In the genomic region with DNA sequence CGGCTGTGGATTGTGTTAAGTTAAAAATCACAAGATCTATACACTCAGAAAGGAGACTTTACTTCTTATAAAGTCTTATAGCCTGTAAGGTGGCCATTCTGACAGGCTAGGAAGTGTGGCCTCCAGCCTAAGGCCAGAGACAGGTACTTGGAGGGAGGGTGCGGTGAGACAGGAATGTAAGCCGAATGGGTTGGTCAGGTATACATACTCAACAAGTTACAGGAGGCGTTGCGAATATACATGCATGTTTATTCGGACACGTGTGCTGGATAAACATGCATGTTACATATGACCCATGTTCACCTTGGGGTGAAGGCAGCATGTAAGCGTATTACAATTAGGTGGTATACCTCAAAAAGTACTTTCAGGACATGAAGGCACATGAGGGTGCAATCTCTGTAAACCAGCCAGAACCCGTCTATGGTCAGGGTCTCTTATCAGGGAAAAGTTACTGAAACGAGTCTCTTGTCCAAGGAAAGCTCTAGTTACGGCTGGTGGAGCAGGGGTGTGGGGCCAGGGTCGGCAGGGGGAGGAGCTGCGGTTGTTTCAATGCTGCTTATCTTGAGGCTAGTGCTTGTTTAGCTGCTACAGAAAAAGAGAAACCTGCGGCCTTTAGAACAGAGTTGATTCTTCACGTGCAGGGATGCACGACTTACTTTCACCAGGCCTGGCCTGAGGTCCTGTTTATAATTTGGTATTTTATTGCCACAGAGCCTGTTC, we compare ENCODE assay signal across 1 cellular context.
A peak's percentile ranks its signal among the peaks of the same experiment; 100 is the strongest.
TF ChIP-seq lines count a peak whose summit lies in the region.

No MANE protein-coding gene starts in this region.

TF ChIP-seq in K562, 482 proteins besides CTCF, POLR2A, EP300 and RAD21 (continued from another document and continues in another):
- TF ChIP-seq, protein P1, sequence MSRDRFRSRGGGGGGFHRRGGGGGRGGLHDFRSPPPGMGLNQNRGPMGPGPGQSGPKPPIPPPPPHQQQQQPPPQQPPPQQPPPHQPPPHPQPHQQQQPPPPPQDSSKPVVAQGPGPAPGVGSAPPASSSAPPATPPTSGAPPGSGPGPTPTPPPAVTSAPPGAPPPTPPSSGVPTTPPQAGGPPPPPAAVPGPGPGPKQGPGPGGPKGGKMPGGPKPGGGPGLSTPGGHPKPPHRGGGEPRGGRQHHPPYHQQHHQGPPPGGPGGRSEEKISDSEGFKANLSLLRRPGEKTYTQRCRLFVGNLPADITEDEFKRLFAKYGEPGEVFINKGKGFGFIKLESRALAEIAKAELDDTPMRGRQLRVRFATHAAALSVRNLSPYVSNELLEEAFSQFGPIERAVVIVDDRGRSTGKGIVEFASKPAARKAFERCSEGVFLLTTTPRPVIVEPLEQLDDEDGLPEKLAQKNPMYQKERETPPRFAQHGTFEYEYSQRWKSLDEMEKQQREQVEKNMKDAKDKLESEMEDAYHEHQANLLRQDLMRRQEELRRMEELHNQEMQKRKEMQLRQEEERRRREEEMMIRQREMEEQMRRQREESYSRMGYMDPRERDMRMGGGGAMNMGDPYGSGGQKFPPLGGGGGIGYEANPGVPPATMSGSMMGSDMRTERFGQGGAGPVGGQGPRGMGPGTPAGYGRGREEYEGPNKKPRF (IDR thresholded peaks at IDR 0.05; ENCODE audit: low read depth, low read length), result no peak
- TF ChIP-seq ZSCAN32 (CRISPR knock-in tag; IDR thresholded peaks at IDR 0.05), result no peak
- no peak for TF ChIP-seq SNAPC5 (CRISPR knock-in tag; IDR thresholded peaks at IDR 0.05)
- no peak for TF ChIP-seq SMARCB1 (IDR thresholded peaks at IDR 0.05; ENCODE audit: insufficient read length, low read depth)
- TF ChIP-seq THRB (CRISPR knock-in tag; conservative IDR thresholded peaks at IDR 0.05), result 0 out of 2 replicates have a peak, but pooled peaks have one; percentile 62
- no peak for TF ChIP-seq BRD9 (IDR thresholded peaks at IDR 0.05; ENCODE audit: low read depth, partially characterized antibody)
- no peak for TF ChIP-seq CEBPZ (IDR thresholded peaks at IDR 0.05; ENCODE audit: borderline replicate concordance, low read depth, low read length)
- no peak for TF ChIP-seq GMEB1 (CRISPR knock-in tag; IDR thresholded peaks at IDR 0.05)
- TF ChIP-seq ZNF311 (CRISPR knock-in tag; IDR thresholded peaks at IDR 0.05), result no peak
- peak; percentile 98 for TF ChIP-seq ZBTB7A (IDR thresholded peaks at IDR 0.05; ENCODE audit: borderline replicate concordance, control insufficient read depth, low read depth, low read length)
- peak; percentile 51; the same call in 1 of the 2 replicates for TF ChIP-seq ARID2 (IDR thresholded peaks at IDR 0.05)
- peak; percentile 71 for TF ChIP-seq KLF16 (IDR thresholded peaks at IDR 0.05)
- TF ChIP-seq EGR1 (conservative IDR thresholded peaks at IDR 0.05), result no peak
- TF ChIP-seq ZBTB11 (CRISPR knock-in tag; IDR thresholded peaks at IDR 0.05), result no peak; a peak in 1 of 6 replicates
- no peak for TF ChIP-seq FUS (optimal IDR thresholded peaks at IDR 0.05; ENCODE audit: low read depth, low read length)
- no peak for TF ChIP-seq MYBL2 (IDR thresholded peaks at IDR 0.05; ENCODE audit: low read depth)
- TF ChIP-seq MYBL2 (CRISPR knock-in tag; IDR thresholded peaks at IDR 0.05; ENCODE audit: borderline replicate concordance), result no peak
- peak; percentile 43 for TF ChIP-seq KDM5B (IDR thresholded peaks at IDR 0.05; ENCODE audit: insufficient replicate concordance, low read depth, low read length)
- TF ChIP-seq, protein P2, sequence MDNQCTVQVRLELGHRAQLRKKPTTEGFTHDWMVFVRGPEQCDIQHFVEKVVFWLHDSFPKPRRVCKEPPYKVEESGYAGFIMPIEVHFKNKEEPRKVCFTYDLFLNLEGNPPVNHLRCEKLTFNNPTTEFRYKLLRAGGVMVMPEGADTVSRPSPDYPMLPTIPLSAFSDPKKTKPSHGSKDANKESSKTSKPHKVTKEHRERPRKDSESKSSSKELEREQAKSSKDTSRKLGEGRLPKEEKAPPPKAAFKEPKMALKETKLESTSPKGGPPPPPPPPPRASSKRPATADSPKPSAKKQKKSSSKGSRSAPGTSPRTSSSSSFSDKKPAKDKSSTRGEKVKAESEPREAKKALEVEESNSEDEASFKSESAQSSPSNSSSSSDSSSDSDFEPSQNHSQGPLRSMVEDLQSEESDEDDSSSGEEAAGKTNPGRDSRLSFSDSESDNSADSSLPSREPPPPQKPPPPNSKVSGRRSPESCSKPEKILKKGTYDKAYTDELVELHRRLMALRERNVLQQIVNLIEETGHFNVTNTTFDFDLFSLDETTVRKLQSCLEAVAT (IDR thresholded peaks at IDR 0.05), result peak in 1 of 2 experiments; percentile 82; a peak in 2 of 4 replicates
- TF ChIP-seq, protein P3, sequence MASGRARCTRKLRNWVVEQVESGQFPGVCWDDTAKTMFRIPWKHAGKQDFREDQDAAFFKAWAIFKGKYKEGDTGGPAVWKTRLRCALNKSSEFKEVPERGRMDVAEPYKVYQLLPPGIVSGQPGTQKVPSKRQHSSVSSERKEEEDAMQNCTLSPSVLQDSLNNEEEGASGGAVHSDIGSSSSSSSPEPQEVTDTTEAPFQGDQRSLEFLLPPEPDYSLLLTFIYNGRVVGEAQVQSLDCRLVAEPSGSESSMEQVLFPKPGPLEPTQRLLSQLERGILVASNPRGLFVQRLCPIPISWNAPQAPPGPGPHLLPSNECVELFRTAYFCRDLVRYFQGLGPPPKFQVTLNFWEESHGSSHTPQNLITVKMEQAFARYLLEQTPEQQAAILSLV (tag; IDR thresholded peaks at IDR 0.05), result no peak
- TF ChIP-seq PKNOX1 (IDR thresholded peaks at IDR 0.05), result no peak
- no peak for TF ChIP-seq SIRT6 (IDR thresholded peaks at IDR 0.05; ENCODE audit: low read depth, low read length)
- TF ChIP-seq GTF2F1 (IDR thresholded peaks at IDR 0.05; ENCODE audit: low read depth, low read length), result no peak
- TF ChIP-seq MLX (CRISPR knock-in tag; conservative IDR thresholded peaks at IDR 0.05), result no peak
- no peak for TF ChIP-seq BRF1 (IDR thresholded peaks at IDR 0.05; ENCODE audit: borderline replicate concordance, extremely low read depth, insufficient read length)
- TF ChIP-seq IFI16 (CRISPR knock-in tag; IDR thresholded peaks at IDR 0.05), result no peak
- TF ChIP-seq, protein P4, sequence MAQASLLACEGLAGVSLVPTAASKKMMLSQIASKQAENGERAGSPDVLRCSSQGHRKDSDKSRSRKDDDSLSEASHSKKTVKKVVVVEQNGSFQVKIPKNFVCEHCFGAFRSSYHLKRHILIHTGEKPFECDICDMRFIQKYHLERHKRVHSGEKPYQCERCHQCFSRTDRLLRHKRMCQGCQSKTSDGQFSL (CRISPR knock-in tag; IDR thresholded peaks at IDR 0.05), result no peak
- TF ChIP-seq, protein P4 (tag; IDR thresholded peaks at IDR 0.05), result no peak
- TF ChIP-seq ZNF274 (IDR thresholded peaks at IDR 0.05; ENCODE audit: borderline replicate concordance, low read depth, low read length), result no peak
